Comparison of ENCODE assay signal across 11 cellular contexts in the genomic region with DNA sequence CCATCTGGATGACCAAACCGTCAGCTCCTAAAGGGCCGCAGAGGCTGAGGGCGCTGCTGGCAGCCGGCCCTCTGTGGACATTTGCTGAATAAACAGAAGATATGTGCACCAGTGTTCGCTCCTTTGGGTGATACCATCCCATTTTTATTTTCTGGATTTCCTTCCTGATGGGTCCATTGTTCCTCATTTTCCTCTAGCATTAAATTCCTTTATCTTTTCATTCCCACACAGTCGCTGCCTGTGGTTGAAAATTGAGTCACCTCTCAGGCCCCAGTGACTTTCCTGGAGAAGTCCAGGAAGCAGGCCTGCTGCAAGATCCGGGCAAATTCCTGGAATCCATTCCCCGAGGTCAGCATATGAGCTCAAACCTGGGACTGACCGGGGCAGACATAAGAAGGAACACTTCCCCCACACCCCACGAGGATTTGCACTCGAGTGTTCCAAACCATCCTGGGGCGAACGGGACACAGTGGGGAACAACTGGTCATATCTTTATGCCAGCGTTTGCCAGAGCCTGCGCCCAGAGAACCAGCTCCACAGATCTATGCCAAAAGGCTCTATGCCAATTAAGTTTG.
A peak's percentile ranks its signal among the peaks of the same experiment; 100 is the strongest.
DNase-seq lines count a peak whose midpoint lies in the region; ATAC-seq and TF ChIP-seq lines count a peak whose summit lies in the region.
"Had no signal": no experiment of that assay in that cellular context is flagged by ENCODE, and none has a peak within 500 bp of the region (broad histone marks: within the 10 kb centered on the region; RNA-seq: fewer than 3 reads in every experiment).

No MANE protein-coding gene starts in this region.

- H3K9me3 Mint-ChIP-seq in T-helper 2 cell treated with Interferon-gamma antibody and Interleukin-4, amounts not matched to agents 5 μg/mL and 100 μg/mL, for 36 hours: no peaks in the 10 kb centered on the region
- no peaks in the 10 kb centered on the region for H3K9me3 Mint-ChIP-seq in activated CD8-positive, alpha-beta T cell treated with anti-CD3 and anti-CD28 coated beads, Interleukin-2, amount 10 ng/mL, durations not matched to agents 7 days and 5 days (ENCODE audit: insufficient read depth)

- H3K27ac Mint-ChIP-seq in T-helper 2 cell treated with Interferon-gamma antibody and Interleukin-4, amounts not matched to agents 5 μg/mL and 100 μg/mL, for 36 hours: no peak overlapping the region
- no peak overlapping the region for H3K27ac Mint-ChIP-seq in activated CD8-positive, alpha-beta T cell treated with anti-CD3 and anti-CD28 coated beads, Interleukin-2, amount 10 ng/mL, durations not matched to agents 7 days and 5 days
- H3K27ac Mint-ChIP-seq: WTC11 had no signal

- H3K4me1 Mint-ChIP-seq in T-helper 2 cell treated with Interferon-gamma antibody and Interleukin-4, amounts not matched to agents 5 μg/mL and 100 μg/mL, for 36 hours (ENCODE audit: low read depth): peaks cover 7% of the 10 kb centered on the region
- H3K4me1 Mint-ChIP-seq in activated CD8-positive, alpha-beta T cell treated with anti-CD3 and anti-CD28 coated beads, Interleukin-2, amount 10 ng/mL, durations not matched to agents 7 days and 5 days (ENCODE audit: low read depth): peaks cover 7% of the 10 kb centered on the region
- H3K4me1 Mint-ChIP-seq: WTC11 had no signal

- POLR2A ChIA-PET in activated CD8-positive, alpha-beta T cell treated with anti-CD3 and anti-CD28 coated beads, Interleukin-2, amount 10 ng/mL, durations not matched to agents 7 days and 5 days (lab: Charles Lee): no interaction called here

- peak; percentile 88 for ATAC-seq in SK-N-SH treated with all-trans-retinoic acid at 6 μM for 48 hours
- peak; percentile 75 for ATAC-seq in left colon
- no peak for ATAC-seq in activated CD8-positive, alpha-beta T cell treated with anti-CD3 and anti-CD28 coated beads, Interleukin-2, amount 10 ng/mL, durations not matched to agents 7 days and 5 days
- ATAC-seq: WTC11 had no signal

- H3K27ac ChIP-seq in 22Rv1: peak overlapping the region; percentile 6; the same call in 1 of the 2 replicates

- CTCF ChIA-PET in activated CD8-positive, alpha-beta T cell treated with anti-CD3 and anti-CD28 coated beads, Interleukin-2, amount 10 ng/mL, durations not matched to agents 7 days and 5 days (lab: Charles Lee): no interaction called here

- no peak overlapping the region for H3K4me3 Mint-ChIP-seq in T-helper 2 cell treated with Interferon-gamma antibody and Interleukin-4, amounts not matched to agents 5 μg/mL and 100 μg/mL, for 36 hours
- H3K4me3 Mint-ChIP-seq in activated CD8-positive, alpha-beta T cell treated with anti-CD3 and anti-CD28 coated beads, Interleukin-2, amount 10 ng/mL, durations not matched to agents 7 days and 5 days: no peak overlapping the region
- H3K4me3 Mint-ChIP-seq: WTC11 had no signal

- no peaks in the 10 kb centered on the region for H3K36me3 Mint-ChIP-seq in T-helper 2 cell treated with Interferon-gamma antibody and Interleukin-4, amounts not matched to agents 5 μg/mL and 100 μg/mL, for 36 hours (ENCODE audit: low read depth)
- no peaks in the 10 kb centered on the region for H3K36me3 Mint-ChIP-seq in activated CD8-positive, alpha-beta T cell treated with anti-CD3 and anti-CD28 coated beads, Interleukin-2, amount 10 ng/mL, durations not matched to agents 7 days and 5 days (ENCODE audit: low read depth)

- no peaks in the 10 kb centered on the region for H3K27me3 Mint-ChIP-seq in T-helper 2 cell treated with Interferon-gamma antibody and Interleukin-4, amounts not matched to agents 5 μg/mL and 100 μg/mL, for 36 hours (ENCODE audit: low read depth)
- H3K27me3 Mint-ChIP-seq in activated CD8-positive, alpha-beta T cell treated with anti-CD3 and anti-CD28 coated beads, Interleukin-2, amount 10 ng/mL, durations not matched to agents 7 days and 5 days (ENCODE audit: low read depth): no peaks in the 10 kb centered on the region

- TF ChIP-seq CTCF in 22Rv1 (IDR thresholded peaks at IDR 0.05): no peak

- intact Hi-C loops in left colon (cut with DNase I, micrococcal nuclease): no loop called here

- DNase-seq in HuH-7 (ENCODE audit: low spot score) (peak; percentile 40), left colon (no peak), ureter (ENCODE audit: low spot score) (no peak), OCI-M1 (lab: John Stamatoyannopoulos, UW) (no peak)
- DNase-seq in T-helper 2 cell treated with Interferon-gamma antibody and Interleukin-4, amounts not matched to agents 5 μg/mL and 100 μg/mL, for 36 hours (ENCODE audit: low spot score): no peak
- DNase-seq in activated CD8-positive, alpha-beta T cell treated with anti-CD3 and anti-CD28 coated beads, Interleukin-2, amount 10 ng/mL, durations not matched to agents 7 days and 5 days: no peak
- DNase-seq: foreskin melanocyte, mesendoderm had no signal

TF ChIP-seq in SK-N-SH treated with all-trans-retinoic acid at 6 μM for 48 hours, 23 proteins besides CTCF, POLR2A, EP300 and RAD21:
- TF ChIP-seq OSR1 (CRISPR knock-in tag; IDR thresholded peaks at IDR 0.05): peak; percentile 13; the same call in 1 of the 2 replicates
- no peak for TF ChIP-seq ZFP30 (CRISPR knock-in tag; IDR thresholded peaks at IDR 0.05)
- no peak for TF ChIP-seq TCF4 (CRISPR knock-in tag; IDR thresholded peaks at IDR 0.05; ENCODE audit: borderline replicate concordance)
- TF ChIP-seq PPARA (CRISPR knock-in tag; IDR thresholded peaks at IDR 0.05; ENCODE audit: borderline replicate concordance): no peak
- no peak for TF ChIP-seq CSDC2 (CRISPR knock-in tag; IDR thresholded peaks at IDR 0.05)
